ENCODE assay signal across 10 cellular contexts in genomic region chr22:46233231-46233630, GRCh38. TPM values are rescaled to one million over a fixed set of nuclear protein-coding genes. Genes with fewer than 3 reads are reported as not detected.
DNase-seq lines count a peak whose midpoint lies in the region; ATAC-seq and TF ChIP-seq lines count a peak whose summit lies in the region.
"Had no signal": no experiment of that assay in that cellular context is flagged by ENCODE, and none has a peak within 500 bp of the region (broad histone marks: within the 10 kb centered on the region; RNA-seq: fewer than 3 reads in every experiment).

No MANE protein-coding gene starts in this region.

- DNase-seq in GDM1 (lab: John Stamatoyannopoulos, UW) (peak; percentile 64), SK-N-MC (ENCODE audit: low read depth, low spot score) (no peak), foreskin melanocyte (peak; percentile 85), psoas muscle (peak; percentile 62 to 85), LoVo (ENCODE audit: low spot score) (no peak), NOMO-1 treated with DMSO at 0.1 percent for 48 hours (lab: John Stamatoyannopoulos, UW; ENCODE audit: unreplicated experiment) (no peak)
- DNase-seq in effector memory CD8-positive, alpha-beta T cell = no peak
- DNase-seq: activated naive CD4-positive, alpha-beta T cell had no signal

- no peak overlapping the region for H3K4me3 ChIP-seq in SK-N-MC
- no peak overlapping the region for H3K4me3 ChIP-seq in psoas muscle

- intact Hi-C loops in psoas muscle (cut with DNase I) = no loop called here

- H3K27ac ChIP-seq in SK-N-MC (no peak overlapping the region), psoas muscle (peak overlapping the region; percentile 66)
- H3K27ac ChIP-seq: RWPE1 had no signal

- H3K36me3 Mint-ChIP-seq in effector memory CD8-positive, alpha-beta T cell (ENCODE audit: insufficient read depth) = peaks cover 6% of the 10 kb centered on the region

- H3K4me3 Mint-ChIP-seq in effector memory CD8-positive, alpha-beta T cell = no peak overlapping the region

- no peak overlapping the region for H3K27ac Mint-ChIP-seq in effector memory CD8-positive, alpha-beta T cell

- H3K4me1 ChIP-seq in psoas muscle = peaks cover 16% of the 10 kb centered on the region

- H3K36me3 ChIP-seq in SK-N-MC (ENCODE audit: insufficient read depth, low read length) (no peaks in the 10 kb centered on the region), psoas muscle (ENCODE audit: insufficient read depth in 1 of 2, low read depth in 1 of 2) (peaks cover 0 to 41% of the 10 kb centered on the region in 2 donors)

- H3K27me3 Mint-ChIP-seq in effector memory CD8-positive, alpha-beta T cell = no peaks in the 10 kb centered on the region

- ATAC-seq in psoas muscle (peak; percentile 93 to 98 (median 96)), GM18502 (IDR thresholded peaks at IDR 0.05; ENCODE audit: poor library complexity, unreplicated experiment) (no peak)
- no peak for ATAC-seq in effector memory CD8-positive, alpha-beta T cell (replicated peaks)

- H3K27me3 ChIP-seq in psoas muscle (ENCODE audit: insufficient read depth in 3 of 3, low read length in 2 of 3) = no peaks in the 10 kb centered on the region

- H3K9ac ChIP-seq in SK-N-MC (ENCODE audit: insufficient read length) = peak overlapping the region; percentile 32

- H3K4me1 Mint-ChIP-seq in effector memory CD8-positive, alpha-beta T cell (ENCODE audit: low read depth in 2 of 2) = no peaks in the 10 kb centered on the region

- no peak for TF ChIP-seq CTCF in psoas muscle (IDR thresholded peaks at IDR 0.05)

- 18 to 27% (median 19%) methylated on average over 9 of the region's 9 CpGs for WGBS in psoas muscle, 3 donors

- H3K9me3 Mint-ChIP-seq in effector memory CD8-positive, alpha-beta T cell = no peaks in the 10 kb centered on the region

- H3K9me3 ChIP-seq in SK-N-MC (ENCODE audit: low read depth, low read length) (no peaks in the 10 kb centered on the region), psoas muscle (no peaks in the 10 kb centered on the region)

RNA-seq across cellular contexts. Expression of gene CDPF1, which starts 16.9 kb away (rescaled TPM):
- 1 to 10 TPM; 5.3 to 9.1 (median 8.8) TPM for total RNA-seq in psoas muscle
- 10 to 100 TPM; 11.2 to 17.8 (median 14.3) TPM for polyA plus RNA-seq in psoas muscle

RNA-seq across cellular contexts. Expression of gene PKDREJ, which starts 29.9 kb away (rescaled TPM):
- not detected for total RNA-seq in psoas muscle
- polyA plus RNA-seq in psoas muscle = under 1 TPM in 2 of 3 donors, not detected in 1; under 0.01 to 0.03 TPM

RNA-seq across cellular contexts. Expression of gene TTC38, which starts 34.6 kb away (rescaled TPM):
- 10 to 100 TPM; 11.3 to 19.5 (median 14.9) TPM for total RNA-seq in psoas muscle
- 10 to 100 TPM in 2 of 3 donors, 1 to 10 TPM in 1; 9.9 to 15.0 (median 13.4) TPM for polyA plus RNA-seq in psoas muscle

Comparison
In these comparisons a context has a peak if more than half of its experiments do, and no peak if none do; other contexts are left out.
1. DNase-seq: peak in GDM1 (single experiment), foreskin melanocyte (single experiment) and psoas muscle (2 of 2); none in SK-N-MC (single experiment), LoVo (single experiment), NOMO-1 treated with DMSO at 0.1 percent for 48 hours (single experiment) and effector memory CD8-positive, alpha-beta T cell (0 of 3).
2. ATAC-seq: peak in psoas muscle (4 of 4); none in GM18502 (single experiment) and effector memory CD8-positive, alpha-beta T cell (single experiment).